ENCODE assay signal across 8 cellular contexts in the genomic region with DNA sequence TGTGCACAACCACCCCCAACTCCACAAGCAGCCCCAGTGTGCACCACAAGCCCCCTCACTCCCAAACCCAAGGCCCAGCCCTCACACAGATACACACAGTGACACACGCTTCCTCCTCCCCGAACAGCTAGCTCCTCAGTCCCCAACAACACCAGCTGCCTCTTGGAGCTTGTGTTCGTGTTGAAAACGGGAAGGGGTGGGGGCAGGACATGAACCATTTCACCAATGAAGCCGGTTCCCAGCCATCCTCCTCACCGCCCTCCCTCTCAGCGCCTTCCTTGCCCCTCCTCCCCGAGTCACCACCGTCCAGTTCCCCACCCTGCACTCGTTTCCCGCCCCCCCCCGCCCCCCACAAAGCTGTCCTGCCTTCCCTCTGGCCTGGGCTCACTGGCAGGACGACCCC. TPM values are rescaled to one million over a fixed set of nuclear protein-coding genes. Genes with fewer than 3 reads are reported as not detected.
DNase-seq lines count a peak whose midpoint lies in the region; TF ChIP-seq lines count a peak whose summit lies in the region.

No MANE protein-coding gene starts in this region.

- WGBS in testis, 2 donors, result 30 to 47% methylated on average over 11 to 13 of the region's 13 CpGs

- no peaks in the 10 kb centered on the region for H3K4me1 Mint-ChIP-seq in Caco-2 (ENCODE audit: low read depth, unreplicated experiment)

- no TSS peak for BruUV-seq in Caco-2 (replicated peaks; lab: Mats Ljungman, UMichigan)

- POLR2A ChIA-PET in Caco-2 (lab: Charles Lee), result interaction anchor here (0.5 to 0.9 kb wide), 2 partner anchors 55 to 366 kb away, joined by 3 to 4 read pairs; a partner anchor contains a TSS

- H3K27ac ChIP-seq in effector memory CD4-positive, alpha-beta T cell (ENCODE audit: insufficient read depth, low read length, poor library complexity, severe bottlenecking), result no peak overlapping the region
- peak overlapping the region; percentile 9 to 36 for H3K27ac ChIP-seq in testis

- H3K4me1 ChIP-seq in Caco-2 (peaks cover 9% of the 10 kb centered on the region), testis (peaks cover 8% of the 10 kb centered on the region)
- H3K4me1 ChIP-seq in effector memory CD4-positive, alpha-beta T cell (ENCODE audit: control insufficient read depth, insufficient read depth, low read length, poor library complexity, severe bottlenecking), result peaks cover 10% of the 10 kb centered on the region

- TF ChIP-seq POLR2A in testis (IDR thresholded peaks at IDR 0.05), result no peak

- H3K9me3 ChIP-seq in Caco-2 (no peaks in the 10 kb centered on the region), testis (no peaks in the 10 kb centered on the region)
- no peaks in the 10 kb centered on the region for H3K9me3 ChIP-seq in effector memory CD4-positive, alpha-beta T cell (ENCODE audit: control insufficient read depth, low read length)

- peaks cover 19% of the 10 kb centered on the region for H3K27me3 Mint-ChIP-seq in Caco-2 (ENCODE audit: insufficient read depth, unreplicated experiment)

- peak overlapping the region; percentile 66 for H3K4me3 Mint-ChIP-seq in Caco-2 (ENCODE audit: unreplicated experiment)

- intact Hi-C loops in Caco-2 (cut with micrococcal nuclease; ENCODE audit: unreplicated experiment), result no loop called here
- intact Hi-C loops in testis (cut with DNase I; ENCODE audit: low total_unique reads), result loop anchor here (10.0 kb wide), 1 partner anchor 46 kb away; a partner anchor contains a TSS

- H3K27ac Mint-ChIP-seq in Caco-2 (ENCODE audit: unreplicated experiment), result no peak overlapping the region

- H3K27me3 ChIP-seq in Caco-2 (replicated peaks; ENCODE audit: control insufficient read depth, insufficient read depth, low read length) (no peaks in the 10 kb centered on the region), testis (no peaks in the 10 kb centered on the region)
- H3K27me3 ChIP-seq in effector memory CD4-positive, alpha-beta T cell (replicated peaks; ENCODE audit: control insufficient read depth, insufficient read depth, low read length, poor library complexity, severe bottlenecking), result no peaks in the 10 kb centered on the region

- TF ChIP-seq CTCF in Caco-2 (IDR thresholded peaks at IDR 0.05; ENCODE audit: insufficient read depth in 1 of 2, low read depth in 1 of 2, low read length in 1 of 2, severe bottlenecking in 1 of 2, unreplicated experiment in 1 of 2) (no peak), testis (IDR thresholded peaks at IDR 0.05) (no peak)

- H3K36me3 ChIP-seq in Caco-2 (ENCODE audit: control insufficient read depth, insufficient read depth, low read length) (no peaks in the 10 kb centered on the region), testis (ENCODE audit: low read depth, missing control alignments) (no peaks in the 10 kb centered on the region)
- peaks cover 37% of the 10 kb centered on the region for H3K36me3 ChIP-seq in effector memory CD4-positive, alpha-beta T cell (ENCODE audit: control insufficient read depth, insufficient read depth, low read length)

- CTCF ChIA-PET in Caco-2 (lab: Charles Lee), result interaction anchor here (0.6 to 2.4 kb wide), 5 partner anchors 14 to 219 kb away, joined by 3 to 9 read pairs (median 6); a partner anchor contains a TSS

- H3K4me3 ChIP-seq in Caco-2 (ENCODE audit: low read depth, low read length) (peak overlapping the region; percentile 33), testis (peak overlapping the region; percentile 37 to 50)
- H3K4me3 ChIP-seq in effector memory CD4-positive, alpha-beta T cell (ENCODE audit: insufficient read depth, low read depth, low read length, poor library complexity, severe bottlenecking), result peak overlapping the region; percentile 14

- no peaks in the 10 kb centered on the region for H3K36me3 Mint-ChIP-seq in Caco-2 (ENCODE audit: insufficient read depth, unreplicated experiment)

- DNase-seq in Caco-2, result peak in 1 of 2 experiments; percentile 39
- peak; percentile 74 to 81 for DNase-seq in Kasumi-1 (lab: John Stamatoyannopoulos, UW)
- peak; percentile 46 for DNase-seq in SKM-1 (lab: John Stamatoyannopoulos, UW; ENCODE audit: unreplicated experiment)
- no peak for DNase-seq in effector memory CD4-positive, alpha-beta T cell
- peak; percentile 76 for DNase-seq in medulla oblongata (ENCODE audit: extremely low spot score)
- DNase-seq in testis, result peak; percentile 80
- DNase-seq in NCI-H1048 (lab: John Stamatoyannopoulos, UW), result no peak
- DNase-seq in NK-92 (lab: John Stamatoyannopoulos, UW; ENCODE audit: unreplicated experiment), result no peak

- H3K9me3 Mint-ChIP-seq in Caco-2 (ENCODE audit: unreplicated experiment), result no peaks in the 10 kb centered on the region

RNA-seq across cellular contexts. Expression of a gene that starts 0.3 kb away (rescaled TPM):
- total RNA-seq in Caco-2 (2022) (0.81 and 1.2 TPM in 2 replicates), testis (1 to 10 TPM in 1 of 2 donors, under 1 TPM in 1; 0.94 to 2.2 TPM)
- polyA plus RNA-seq in testis (ENCODE audit: insufficient read depth, low read depth, low replicate concordance), result 1.8 TPM

RNA-seq across cellular contexts. Expression of a gene that starts 6.9 kb away (rescaled TPM):
- total RNA-seq in Caco-2 (2022), result 25.1 and 25.6 TPM in 2 replicates
- 10 to 100 TPM; 13.1 to 18.8 TPM for total RNA-seq in testis
- polyA plus RNA-seq in testis (ENCODE audit: insufficient read depth, low read depth, low replicate concordance), result 19.2 TPM

RNA-seq across cellular contexts. Expression of a gene that starts 19.5 kb away (rescaled TPM):
- total RNA-seq in Caco-2 (2022) (3.9 and 5.1 TPM in 2 replicates), testis (1 to 10 TPM; 4.8 to 5.0 TPM)
- polyA plus RNA-seq in testis (ENCODE audit: insufficient read depth, low read depth, low replicate concordance), result 1.6 TPM

RNA-seq across cellular contexts. Expression of a gene that starts 29.8 kb away (rescaled TPM):
- 147 and 152 TPM in 2 replicates for total RNA-seq in Caco-2 (2022)
- 10 to 100 TPM; 27.5 to 43.5 TPM for total RNA-seq in testis
- 81.7 TPM for polyA plus RNA-seq in testis (ENCODE audit: insufficient read depth, low read depth, low replicate concordance)

RNA-seq across cellular contexts. Expression of a gene that starts 30.7 kb away (rescaled TPM):
- 226 and 230 TPM in 2 replicates for total RNA-seq in Caco-2 (2022)
- 10 to 100 TPM; 96.1 to 97.5 TPM for total RNA-seq in testis
- 154 TPM for polyA plus RNA-seq in testis (ENCODE audit: insufficient read depth, low read depth, low replicate concordance)

Comparison
In these comparisons a context has a peak if more than half of its experiments do, and no peak if none do; other contexts are left out.
1. DNase-seq: peak in Kasumi-1 (2 of 2), SKM-1 (single experiment), medulla oblongata (single experiment) and testis (single experiment); none in effector memory CD4-positive, alpha-beta T cell (0 of 3), NCI-H1048 (single experiment) and NK-92 (single experiment).
2. Peak in every context shown above with its lines, with median percentiles within 50 percentile points of each other: H3K4me3 ChIP-seq.